Comparison of ENCODE assay signal across 1 cellular context in genomic region chr16:86575095-86575685, GRCh38.
TF ChIP-seq lines count a peak whose summit lies in the region.

No MANE protein-coding gene starts in this region.

TF ChIP-seq in H1, 55 proteins besides CTCF, POLR2A, EP300 and RAD21:
- TF ChIP-seq SUZ12 (IDR thresholded peaks at IDR 0.05; ENCODE audit: low read length) (peak; percentile 74), KDM4A (IDR thresholded peaks at IDR 0.05; ENCODE audit: low read depth, low read length, severe bottlenecking) (peak; percentile 0), SP2 (IDR thresholded peaks at IDR 0.05; ENCODE audit: low read length) (no peak), EZH2 (IDR thresholded peaks at IDR 0.05; ENCODE audit: low read depth, low read length, severe bottlenecking) (peak; percentile 61)
TF ChIP-seq in H1: peak in this region for 3.
